ENCODE assay signal across 8 cellular contexts in genomic region chr17:58513913-58514794, GRCh38. TPM values are rescaled to one million over a fixed set of nuclear protein-coding genes. Genes with fewer than 3 reads are reported as not detected.
DNase-seq lines count a peak whose midpoint lies in the region; ATAC-seq and TF ChIP-seq lines count a peak whose summit lies in the region.

MTMR4 (minus strand) TSS chr17:58514638; CDS start chr17:58514407, 231 bp downstream.

- H3K4me1 Mint-ChIP-seq in T-helper 2 cell treated with Interferon-gamma antibody and Interleukin-4, amounts not matched to agents 5 μg/mL and 100 μg/mL, for 36 hours (ENCODE audit: low read depth): peaks cover 44% of the 10 kb centered on the region

- H3K36me3 ChIP-seq in psoas muscle (ENCODE audit: insufficient read depth in 1 of 2, low read depth in 1 of 2) (peaks cover 7 to 49% of the 10 kb centered on the region in 2 donors), upper lobe of right lung (peaks cover 36% of the 10 kb centered on the region)

- H3K4me3 ChIP-seq in right cardiac atrium (ENCODE audit: low read length) (peak within 1 kb of the TSS; percentile 78), psoas muscle (peak within 1 kb of the TSS; percentile 77), upper lobe of right lung (peak within 1 kb of the TSS; percentile 73)

- H3K27ac ChIP-seq in right cardiac atrium (ENCODE audit: low read length) (peak within 1 kb of the TSS; percentile 32), psoas muscle (peak within 1 kb of the TSS; percentile 72), upper lobe of right lung (peak within 1 kb of the TSS; percentile 65)

- no peaks in the 10 kb centered on the region for H3K9me3 Mint-ChIP-seq in T-helper 2 cell treated with Interferon-gamma antibody and Interleukin-4, amounts not matched to agents 5 μg/mL and 100 μg/mL, for 36 hours

- H3K27me3 Mint-ChIP-seq in T-helper 2 cell treated with Interferon-gamma antibody and Interleukin-4, amounts not matched to agents 5 μg/mL and 100 μg/mL, for 36 hours (ENCODE audit: low read depth): peaks cover 4% of the 10 kb centered on the region

- H3K4me1 ChIP-seq in right cardiac atrium (ENCODE audit: control insufficient read depth, insufficient read depth, low read length) (peaks cover 8% of the 10 kb centered on the region), psoas muscle (peaks cover 26% of the 10 kb centered on the region), upper lobe of right lung (peaks cover 26% of the 10 kb centered on the region)

- intact Hi-C loops in right cardiac atrium (cut with DNase I) (no loop called here), psoas muscle (cut with DNase I) (loop anchor here (5.0 to 10.0 kb wide), 2 partner anchors 159 to 188 kb away; partner anchors contain the start of gene SUPT4H1 (in 2 of the 2)), upper lobe of right lung (cut with DNase I) (no loop called here)

- H3K9me3 ChIP-seq in right cardiac atrium (ENCODE audit: control insufficient read depth, low read length): no peaks in the 10 kb centered on the region
- H3K9me3 ChIP-seq in psoas muscle: no peaks in the 10 kb centered on the region
- H3K9me3 ChIP-seq in upper lobe of right lung: no peaks in the 10 kb centered on the region

- TF ChIP-seq CTCF in psoas muscle (IDR thresholded peaks at IDR 0.05): no peak
- no peak for TF ChIP-seq CTCF in upper lobe of right lung (IDR thresholded peaks at IDR 0.05)

- peaks cover 32% of the 10 kb centered on the region for H3K36me3 Mint-ChIP-seq in T-helper 2 cell treated with Interferon-gamma antibody and Interleukin-4, amounts not matched to agents 5 μg/mL and 100 μg/mL, for 36 hours (ENCODE audit: low read depth)

- ATAC-seq in right cardiac atrium: peak; percentile 56 to 65
- ATAC-seq in psoas muscle: peak in 2 of 4 donors; percentile 18 to 28
- peak; percentile 64 for ATAC-seq in upper lobe of right lung

- peak within 1 kb of the TSS; percentile 89 for H3K4me3 Mint-ChIP-seq in T-helper 2 cell treated with Interferon-gamma antibody and Interleukin-4, amounts not matched to agents 5 μg/mL and 100 μg/mL, for 36 hours

- under 1% methylated on average over 64 of the region's 64 CpGs for WGBS in right cardiac atrium
- 1 to 5% (median 3%) methylated on average over 35 to 62 of the region's 64 CpGs for WGBS in psoas muscle, 3 donors

- DNase-seq in A172 (ENCODE audit: low spot score) (peak; percentile 66), GM19238 (ENCODE audit: insufficient read length, low spot score) (peak; percentile 78), NCI-H146 treated with DMSO at 0.1 percent for 48 hours (lab: John Stamatoyannopoulos, UW; ENCODE audit: unreplicated experiment) (peak; percentile 75), anterior cingulate cortex (lab: John Stamatoyannopoulos, UW) (peak in 54 of 58 donors; percentile 23 to 88 (median 68)), right cardiac atrium (peak; percentile 84 to 94 (median 94)), psoas muscle (peak; percentile 80 to 86), upper lobe of right lung (peak; percentile 92)
- DNase-seq in T-helper 2 cell treated with Interferon-gamma antibody and Interleukin-4, amounts not matched to agents 5 μg/mL and 100 μg/mL, for 36 hours (ENCODE audit: low spot score): peak; percentile 79

- H3K27me3 ChIP-seq in right cardiac atrium (ENCODE audit: control insufficient read depth, insufficient read depth): no peaks in the 10 kb centered on the region
- no peaks in the 10 kb centered on the region for H3K27me3 ChIP-seq in psoas muscle (ENCODE audit: insufficient read depth in 3 of 3, low read length in 2 of 3)
- H3K27me3 ChIP-seq in upper lobe of right lung: no peaks in the 10 kb centered on the region

- H3K27ac Mint-ChIP-seq in T-helper 2 cell treated with Interferon-gamma antibody and Interleukin-4, amounts not matched to agents 5 μg/mL and 100 μg/mL, for 36 hours: peak within 1 kb of the TSS; percentile 85

RNA-seq across cellular contexts. Expression of gene MTMR4, which starts in this region (rescaled TPM):
- 46.3 and 49.7 TPM in 2 replicates for total RNA-seq in A172 (2014; rRNA removed; shearing (Covaris generic))
- total RNA-seq in right cardiac atrium (10 to 100 TPM; 11.5 to 26.5 (median 23.5) TPM), psoas muscle (10 to 100 TPM in 3 of 4 donors, 1 to 10 TPM in 1; 4.5 to 11.2 (median 10.8) TPM), upper lobe of right lung (40.9 TPM)
- polyA plus RNA-seq in right cardiac atrium (8.5 TPM), psoas muscle (1 to 10 TPM; 2.4 to 7.7 (median 4.0) TPM)

Comparison
In these comparisons a context has a peak if more than half of its experiments do, and no peak if none do; other contexts are left out.
1. intact Hi-C loops: an anchor here in psoas muscle (5.0 to 10.0 kb wide); none called in right cardiac atrium and upper lobe of right lung.